Comparison of ENCODE assay signal across 19 cellular contexts in the genomic region with DNA sequence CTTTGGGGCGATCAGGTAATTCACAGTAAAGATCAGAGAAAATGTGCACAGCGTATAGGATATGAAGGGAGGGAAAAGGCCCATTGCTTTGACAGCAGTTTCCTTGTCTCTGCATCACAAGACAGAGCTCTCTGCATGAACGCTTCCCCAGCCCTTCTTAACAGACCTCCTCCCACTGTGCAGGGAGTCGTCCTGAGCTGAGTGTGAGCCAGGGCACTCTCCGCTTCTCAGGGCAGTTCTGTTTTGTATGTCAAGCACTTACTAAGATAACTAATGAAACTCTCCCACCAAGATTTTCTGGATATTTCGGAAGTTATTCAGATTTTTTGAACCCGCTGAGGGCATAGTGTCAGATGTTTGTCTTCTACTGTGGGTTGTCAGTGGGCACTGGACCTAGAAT.
DNase-seq lines count a peak whose midpoint lies in the region; ATAC-seq and TF ChIP-seq lines count a peak whose summit lies in the region.
"Had no signal": no experiment of that assay in that cellular context is flagged by ENCODE, and none has a peak within 500 bp of the region (broad histone marks: within the 10 kb centered on the region; RNA-seq: fewer than 3 reads in every experiment).

No MANE protein-coding gene starts in this region.

- peak; percentile 10 for DNase-seq in HK-2 (ENCODE audit: unreplicated experiment)
- peak; percentile 47 for DNase-seq in choroid plexus epithelial cell (ENCODE audit: low read depth)
- no peak for DNase-seq in upper lobe of right lung
- no peak for DNase-seq in SK-N-DZ (ENCODE audit: low spot score)
- DNase-seq in CD4-positive, alpha-beta memory T cell, result no peak
- no peak for DNase-seq in HT-29 (ENCODE audit: low spot score)
- DNase-seq: AML-193; GF-D8; H9; NCI-H1105 treated with DMSO at 0.1 percent for 48 hours; NCI-H187; NCI-H2107; NCI-H510A; NCI-H748 treated with DMSO at 0.1 percent for 48 hours; NK-92 treated with Interleukin-12 subunit alpha and Interleukin-12 subunit beta, amount 100 ng/mL, for 24 hours; Peyer's patch had no signal

- H3K4me1 ChIP-seq in upper lobe of right lung, result no peaks in the 10 kb centered on the region
- no peaks in the 10 kb centered on the region for H3K4me1 ChIP-seq in CD4-positive, alpha-beta memory T cell (ENCODE audit: insufficient read depth, low read length)
- H3K4me1 ChIP-seq: Peyer's patch had no signal

- POLR2A ChIA-PET in CD4-positive, alpha-beta memory T cell (lab: Charles Lee; ENCODE audit: partially characterized antibody), result no interaction called here

- H3K4me3 Mint-ChIP-seq in nephron, result no peak overlapping the region
- H3K4me3 Mint-ChIP-seq in CD4-positive, alpha-beta memory T cell, result no peak overlapping the region
- H3K4me3 Mint-ChIP-seq: H9 had no signal

- no peaks in the 10 kb centered on the region for H3K9me3 Mint-ChIP-seq in nephron
- H3K9me3 Mint-ChIP-seq in CD4-positive, alpha-beta memory T cell, result no peaks in the 10 kb centered on the region
- H3K9me3 Mint-ChIP-seq: H9 had no signal

- H3K9me3 ChIP-seq in upper lobe of right lung, result no peaks in the 10 kb centered on the region
- H3K9me3 ChIP-seq in CD4-positive, alpha-beta memory T cell (ENCODE audit: control insufficient read depth in 1 of 2, low read length in 2 of 2), result no peaks in the 10 kb centered on the region
- H3K9me3 ChIP-seq: Peyer's patch had no signal

- H3K27me3 ChIP-seq in upper lobe of right lung, result no peaks in the 10 kb centered on the region
- H3K27me3 ChIP-seq in CD4-positive, alpha-beta memory T cell (ENCODE audit: insufficient read depth, low read length), result no peaks in the 10 kb centered on the region
- H3K27me3 ChIP-seq: Peyer's patch had no signal

- no peaks in the 10 kb centered on the region for H3K36me3 Mint-ChIP-seq in nephron (ENCODE audit: low read depth)
- peaks cover 5 to 10% of the 10 kb centered on the region in 2 donors for H3K36me3 Mint-ChIP-seq in CD4-positive, alpha-beta memory T cell

- peaks cover 13% of the 10 kb centered on the region for H3K27me3 Mint-ChIP-seq in nephron (ENCODE audit: low read depth)
- H3K27me3 Mint-ChIP-seq in CD4-positive, alpha-beta memory T cell, result no peaks in the 10 kb centered on the region

- CTCF ChIA-PET in CD4-positive, alpha-beta memory T cell (lab: Charles Lee; ENCODE audit: partially characterized antibody), result no interaction called here

- no peak overlapping the region for H3K27ac ChIP-seq in upper lobe of right lung
- no peak overlapping the region for H3K27ac ChIP-seq in CD4-positive, alpha-beta memory T cell (ENCODE audit: low read depth, low read length)
- H3K27ac ChIP-seq: C4-2B, Peyer's patch had no signal

- peaks cover 13% of the 10 kb centered on the region for H3K4me1 Mint-ChIP-seq in nephron
- no peaks in the 10 kb centered on the region for H3K4me1 Mint-ChIP-seq in CD4-positive, alpha-beta memory T cell

- intact Hi-C loops in upper lobe of right lung (cut with DNase I), result no loop called here
- intact Hi-C loops in CD4-positive, alpha-beta memory T cell (cut with micrococcal nuclease), result no loop called here

- H3K4me3 ChIP-seq in choroid plexus epithelial cell (ENCODE audit: low read depth, low read length), result no peak overlapping the region
- H3K4me3 ChIP-seq in upper lobe of right lung, result no peak overlapping the region
- H3K4me3 ChIP-seq in CD4-positive, alpha-beta memory T cell (ENCODE audit: low read length in 2 of 2), result no peak overlapping the region
- H3K4me3 ChIP-seq: Peyer's patch had no signal

- no peaks in the 10 kb centered on the region for H3K36me3 ChIP-seq in upper lobe of right lung
- H3K36me3 ChIP-seq in CD4-positive, alpha-beta memory T cell (ENCODE audit: insufficient read depth, low read length), result no peaks in the 10 kb centered on the region
- H3K36me3 ChIP-seq: Peyer's patch had no signal

- ATAC-seq in upper lobe of right lung, result peak; percentile 12
- ATAC-seq: Right ventricle myocardium inferior had no signal

- H3K27ac Mint-ChIP-seq in nephron, result peak overlapping the region; percentile 7 to 83 (median 31)
- H3K27ac Mint-ChIP-seq in CD4-positive, alpha-beta memory T cell, result peak overlapping the region in 1 of 7 donors; percentile 9
- H3K27ac Mint-ChIP-seq: H9 had no signal

- TF ChIP-seq CTCF in choroid plexus epithelial cell (conservative IDR thresholded peaks at IDR 0.05; ENCODE audit: low read depth, low read length) (no peak), nephron (IDR thresholded peaks at IDR 0.05; ENCODE audit: unreplicated experiment in 3 of 3) (no peak), upper lobe of right lung (IDR thresholded peaks at IDR 0.05) (no peak)

Comparison
In these comparisons a context has a peak if more than half of its experiments do, and no peak if none do; other contexts are left out.
1. DNase-seq: peak in HK-2 (single experiment) and choroid plexus epithelial cell (single experiment); none in upper lobe of right lung (single experiment), SK-N-DZ (single experiment), CD4-positive, alpha-beta memory T cell (0 of 5) and HT-29 (single experiment).